Comparison of ENCODE assay signal across 18 cellular contexts in genomic region chr6:143634486-143634885, GRCh38. TPM values are rescaled to one million over a fixed set of nuclear protein-coding genes. Genes with fewer than 3 reads are reported as not detected.
DNase-seq lines count a peak whose midpoint lies in the region; ATAC-seq, FAIRE-seq and TF ChIP-seq lines count a peak whose summit lies in the region.
"Had no signal": no experiment of that assay in that cellular context is flagged by ENCODE, and none has a peak within 500 bp of the region (broad histone marks: within the 10 kb centered on the region; RNA-seq: fewer than 3 reads in every experiment).

No MANE protein-coding gene starts in this region.

- H3K27me3 ChIP-seq in GM12878 (replicated peaks in 1 of 2; ENCODE audit: control insufficient read depth in 2 of 2, insufficient read depth in 2 of 2, low read length in 1 of 2) (no peaks in the 10 kb centered on the region), mesenchymal stem cell (ENCODE audit: control insufficient read depth in 1 of 2, insufficient read depth in 1 of 2, low read length in 2 of 2) (no peaks in the 10 kb centered on the region)

- intact Hi-C loops in GM12878 (cut with micrococcal nuclease; ENCODE audit: unreplicated experiment), result no loop called here

- no peak overlapping the region for H2BK12ac ChIP-seq in mesenchymal stem cell (ENCODE audit: low read length in 2 of 2)

- no peak overlapping the region for H3K14ac ChIP-seq in mesenchymal stem cell (ENCODE audit: low read length in 2 of 2)

- H2AFZ ChIP-seq in GM12878 (ENCODE audit: control insufficient read depth, low read depth, low read length), result no peak overlapping the region
- H2AFZ ChIP-seq in mesenchymal stem cell (ENCODE audit: low read depth, low read length), result no peak overlapping the region

- no peaks in the 10 kb centered on the region for H3K36me3 Mint-ChIP-seq in stimulated activated effector memory CD8-positive, alpha-beta T cell treated with anti-CD3 and anti-CD28 coated beads, Interleukin-12 subunit alpha, Interleukin-12 subunit beta, amount 100 ng/mL, for 72 hours

- H3K4me1 ChIP-seq in GM12878 (ENCODE audit: control insufficient read depth, insufficient read depth, low read length) (no peaks in the 10 kb centered on the region), mesenchymal stem cell (ENCODE audit: control insufficient read depth, insufficient read depth, low read depth, low read length) (no peaks in the 10 kb centered on the region)

- H3K27ac Mint-ChIP-seq in stimulated activated effector memory CD8-positive, alpha-beta T cell treated with anti-CD3 and anti-CD28 coated beads, Interleukin-12 subunit alpha, Interleukin-12 subunit beta, amount 100 ng/mL, for 72 hours, result peak overlapping the region; percentile 46
- H3K27ac Mint-ChIP-seq: progenitor cell of endocrine pancreas had no signal

- no peak overlapping the region for H4K8ac ChIP-seq in mesenchymal stem cell (ENCODE audit: low read length)

- H2AK5ac ChIP-seq in mesenchymal stem cell (ENCODE audit: low read length, severe bottlenecking), result no peak overlapping the region

- no peaks in the 10 kb centered on the region for H3K9me3 Mint-ChIP-seq in stimulated activated effector memory CD8-positive, alpha-beta T cell treated with anti-CD3 and anti-CD28 coated beads, Interleukin-12 subunit alpha, Interleukin-12 subunit beta, amount 100 ng/mL, for 72 hours

- DNase-seq in NCI-H82 (lab: John Stamatoyannopoulos, UW) (peak; percentile 17), NCI-H82 treated with DMSO at 0.1 percent for 48 hours (lab: John Stamatoyannopoulos, UW; ENCODE audit: unreplicated experiment) (no peak), NCI-H226 (peak; percentile 72), GM12878 (ENCODE audit: low read depth, low spot score) (no peak), NCI-H2171 treated with DMSO at 0.1 percent for 48 hours (lab: John Stamatoyannopoulos, UW) (no peak), mesenchymal stem cell (no peak)
- no peak for DNase-seq in stimulated activated effector memory CD8-positive, alpha-beta T cell treated with anti-CD3 and anti-CD28 coated beads, Interleukin-12 subunit alpha, Interleukin-12 subunit beta, amount 100 ng/mL, for 72 hours (ENCODE audit: low spot score in 2 of 2)
- DNase-seq: ACHN; activated naive CD4-positive, alpha-beta T cell; DMS153; glutamatergic neuron; islet precursor cell; NCI-H1092 treated with DMSO at 0.1 percent for 48 hours; SK-N-SH; WERI-Rb-1 had no signal

- H3K23ac ChIP-seq in mesenchymal stem cell (ENCODE audit: low read length in 2 of 2), result no peak overlapping the region

- no peak overlapping the region for H4K91ac ChIP-seq in mesenchymal stem cell (ENCODE audit: low read length)

- RAD21 ChIA-PET in GM12878 (lab: Charles Lee; ENCODE audit: unreplicated experiment), result no interaction called here

- no peaks in the 10 kb centered on the region for H3K36me3 ChIP-seq in GM12878 (ENCODE audit: control insufficient read depth in 2 of 2, insufficient read depth in 2 of 2, low read length in 1 of 2)
- H3K36me3 ChIP-seq in mesenchymal stem cell (ENCODE audit: control insufficient read depth in 1 of 2, insufficient read depth in 2 of 2, low read depth in 1 of 2, low read length in 2 of 2), result no peaks in the 10 kb centered on the region
- H3K36me3 ChIP-seq: thoracic aorta, WERI-Rb-1 had no signal

- ATAC-seq in GM12878, result 0 out of 3 replicates have a peak, but pooled peaks have one; percentile 22
- peak; percentile 70 for ATAC-seq in stimulated activated effector memory CD8-positive, alpha-beta T cell treated with anti-CD3 and anti-CD28 coated beads, Interleukin-12 subunit alpha, Interleukin-12 subunit beta, amount 100 ng/mL, for 72 hours
- no peak for ATAC-seq in HG02623 (IDR thresholded peaks at IDR 0.05; ENCODE audit: unreplicated experiment)

- H3K9me3 ChIP-seq in GM12878 (replicated peaks; ENCODE audit: control insufficient read depth, insufficient read depth, low read length) (no peaks in the 10 kb centered on the region), mesenchymal stem cell (ENCODE audit: control insufficient read depth, low read length) (no peaks in the 10 kb centered on the region)
- H3K9me3 ChIP-seq: SK-N-SH, thoracic aorta had no signal

- TF ChIP-seq RAD21 in GM12878 (IDR thresholded peaks at IDR 0.05; ENCODE audit: insufficient read depth, low read depth, low read length), result no peak

- peaks cover 2% of the 10 kb centered on the region for H3K79me1 ChIP-seq in mesenchymal stem cell (replicated peaks; ENCODE audit: low read length, poor library complexity, severe bottlenecking)

- no peak for TF ChIP-seq CTCF in GM12878 (IDR thresholded peaks at IDR 0.05 in 2 of 3, conservative IDR thresholded peaks at IDR 0.05 in 1 of 3; ENCODE audit: control insufficient read depth in 2 of 3, extremely low read depth in 1 of 3, insufficient read depth in 1 of 3, low read depth in 3 of 3, low read length in 3 of 3)

- H4K20me1 ChIP-seq in GM12878 (ENCODE audit: control insufficient read depth, insufficient read depth), result no peaks in the 10 kb centered on the region

- no peak for FAIRE-seq in GM12878 (lab: Jason Lieb, UNC)

- no peak for TF ChIP-seq EP300 in GM12878 (IDR thresholded peaks at IDR 0.05; ENCODE audit: borderline replicate concordance in 1 of 2, control insufficient read depth in 1 of 2, low read depth in 2 of 2, low read length in 2 of 2)

- no peak overlapping the region for H2BK15ac ChIP-seq in mesenchymal stem cell (ENCODE audit: low read depth, poor library complexity, severe bottlenecking)

- no peaks in the 10 kb centered on the region for H3K79me2 ChIP-seq in GM12878 (ENCODE audit: control insufficient read depth, insufficient read depth, low read length)

- H3K9ac ChIP-seq in GM12878 (ENCODE audit: control insufficient read depth, insufficient read depth, low read length) (no peak overlapping the region), mesenchymal stem cell (ENCODE audit: low read length) (no peak overlapping the region)
- H3K9ac ChIP-seq: SK-N-SH had no signal

- in situ Hi-C loops in GM12878 (cut with MboI), result no loop called here

- CTCF ChIA-PET in GM12878 (lab: Yijun Ruan, JAX), result no interaction called here

- TF ChIP-seq POLR2A in GM12878 (IDR thresholded peaks at IDR 0.05; ENCODE audit: low read depth, low read length), result no peak

- WGBS in GM12878 (ENCODE audit: insufficient coverage, insufficient replicate concordance, low lambda C conversion rate, missing lambda C conversion rate), result 25% methylated on average over 2 of the region's 2 CpGs
- 56% methylated on average over 1 of the region's 2 CpGs for WGBS in mesenchymal stem cell

- H2BK5ac ChIP-seq in mesenchymal stem cell (ENCODE audit: low read depth, low read length, poor library complexity, severe bottlenecking), result no peak overlapping the region

- H3K4me1 Mint-ChIP-seq in stimulated activated effector memory CD8-positive, alpha-beta T cell treated with anti-CD3 and anti-CD28 coated beads, Interleukin-12 subunit alpha, Interleukin-12 subunit beta, amount 100 ng/mL, for 72 hours, result peaks cover 35% of the 10 kb centered on the region

- no TSS peak for BruUV-seq in GM12878 (replicated peaks; lab: Mats Ljungman, UMichigan)

- POLR2A ChIA-PET in GM12878 (lab: Charles Lee), result no interaction called here

- H3K4me3 Mint-ChIP-seq in stimulated activated effector memory CD8-positive, alpha-beta T cell treated with anti-CD3 and anti-CD28 coated beads, Interleukin-12 subunit alpha, Interleukin-12 subunit beta, amount 100 ng/mL, for 72 hours, result no peak overlapping the region

- H3K4me3 ChIP-seq in GM12878 (no peak overlapping the region), mesenchymal stem cell (ENCODE audit: insufficient read depth in 1 of 2, low read depth in 1 of 2, low read length in 2 of 2) (no peak overlapping the region)
- H3K4me3 ChIP-seq: thoracic aorta had no signal

- 0 out of 2 replicates have a peak overlapping the region, but pooled peaks have one; percentile 9 for H3K4me2 ChIP-seq in GM12878 (ENCODE audit: control insufficient read depth, insufficient read depth)
- no peak overlapping the region for H3K4me2 ChIP-seq in mesenchymal stem cell (ENCODE audit: low read length, poor library complexity, severe bottlenecking)
- H3K4me2 ChIP-seq: SK-N-SH had no signal

- no peak overlapping the region for H3K18ac ChIP-seq in mesenchymal stem cell (ENCODE audit: low read depth in 1 of 2, low read length in 2 of 2)

- H3K27ac ChIP-seq in GM12878 (ENCODE audit: control insufficient read depth, insufficient read depth) (no peak overlapping the region), mesenchymal stem cell (ENCODE audit: low read length, poor library complexity, severe bottlenecking) (no peak overlapping the region)
- H3K27ac ChIP-seq: thoracic aorta, WERI-Rb-1 had no signal

- H2BK120ac ChIP-seq in mesenchymal stem cell (ENCODE audit: low read depth, low read length), result no peak overlapping the region

- SMC1A ChIA-PET in GM12878 (lab: Charles Lee; ENCODE audit: uncharacterized antibody, unreplicated experiment), result no interaction called here

- H3K4ac ChIP-seq in mesenchymal stem cell (ENCODE audit: low read depth in 1 of 2, low read length in 2 of 2), result no peak overlapping the region

TF ChIP-seq in GM12878, 131 proteins besides CTCF, POLR2A, EP300 and RAD21 (continues in another document):
- TF ChIP-seq IRF4 (IDR thresholded peaks at IDR 0.05; ENCODE audit: low read depth, low read length), result no peak
- no peak for TF ChIP-seq ZNF207 (IDR thresholded peaks at IDR 0.05; ENCODE audit: borderline replicate concordance)

RNA-seq across cellular contexts. Expression of gene PHACTR2, which starts 43.3 kb away (rescaled TPM):
- total RNA-seq in GM12878 (2013; cell fraction: nucleolus; rRNA removed), result 6.0 and 8.0 TPM in 2 replicates
- total RNA-seq in GM12878 (2014; rRNA removed) (8.7 and 11.0 TPM in 2 replicates), GM12878 (2014; rRNA removed; fragmentation: Illumina TruSeq; extraction: Trizol) (18.7 and 19.1 TPM in 2 replicates), GM12878 (2021) (12.2 and 12.3 TPM in 2 replicates)
- polyA plus RNA-seq in GM12878 (2011; ENCODE audit: low read depth), result 1.0 TPM
- polyA plus RNA-seq in GM12878 (2011; rRNA removed) (5.9 and 8.1 TPM in 2 replicates), GM12878 (2014; fragmentation: Illumina TruSeq; extraction: Trizol) (7.2 and 10.7 TPM in 2 replicates), GM12878 (2014; fragmentation: Nextera tagmentation; extraction: Ambion mirVana) (1 to 10 TPM; 2.0 to 4.7 TPM), GM12878 (2014; rRNA removed) (3.5 and 4.1 TPM in 2 replicates), GM12878 (2016; fragmentation: Nextera tagmentation; extraction: Ambion mirVana) (1 to 10 TPM; 1.4 to 2.1 TPM)
- polyA plus RNA-seq in GM12878 (2011; cell fraction: cytosol; rRNA removed), result 2.8 and 3.2 TPM in 2 replicates
- 3.0 and 3.5 TPM in 2 replicates for polyA plus RNA-seq in GM12878 (2011; cell fraction: nucleus; rRNA removed)
- 1.1 and 1.3 TPM in 2 replicates for polyA plus RNA-seq in GM12878 (2012)
- polyA minus RNA-seq in GM12878 (2011; rRNA and poly(A)+ RNA removed), result 12.2 and 13.6 TPM in 2 replicates
- polyA minus RNA-seq in GM12878 (2011; cell fraction: cytosol; rRNA and poly(A)+ RNA removed), result 6.9 and 8.6 TPM in 2 replicates
- polyA minus RNA-seq in GM12878 (2011; cell fraction: nucleus; rRNA and poly(A)+ RNA removed), result 4.0 and 7.5 TPM in 2 replicates
- 41.5 TPM for polyA plus RNA-seq in mesenchymal stem cell (2013, experiment 1 of 2)
- polyA plus RNA-seq in mesenchymal stem cell (2013, experiment 2 of 2), result 38.1 TPM

Comparison
In these comparisons a context has a peak if more than half of its experiments do, and no peak if none do; other contexts are left out.
1. DNase-seq: peak in NCI-H82 (single experiment) and NCI-H226 (single experiment); none in NCI-H82 treated with DMSO at 0.1 percent for 48 hours (single experiment), GM12878 (single experiment), stimulated activated effector memory CD8-positive, alpha-beta T cell treated with anti-CD3 and anti-CD28 coated beads, Interleukin-12 subunit alpha, Interleukin-12 subunit beta, amount 100 ng/mL, for 72 hours (0 of 2), NCI-H2171 treated with DMSO at 0.1 percent for 48 hours (single experiment) and mesenchymal stem cell (single experiment).